In genomic region chrX:118761950-118762725, GRCh38 we compare ENCODE assay signal across 15 cellular contexts. TPM values are rescaled to one million over a fixed set of nuclear protein-coding genes. Genes with fewer than 3 reads are reported as not detected.
DNase-seq lines count a peak whose midpoint lies in the region; ATAC-seq and TF ChIP-seq lines count a peak whose summit lies in the region.
"Had no signal": no experiment of that assay in that cellular context is flagged by ENCODE, and none has a peak within 500 bp of the region (broad histone marks: within the 10 kb centered on the region; RNA-seq: fewer than 3 reads in every experiment).

No MANE protein-coding gene starts in this region.

- H3K27ac ChIP-seq in brain microvascular endothelial cell, result no peak overlapping the region
- H3K27ac ChIP-seq in upper lobe of left lung, result no peak overlapping the region

- POLR2A ChIA-PET in activated CD4-positive, alpha-beta memory T cell treated with anti-CD3 and anti-CD28 coated beads for 36 hours (lab: Charles Lee), result no interaction called here

- in situ Hi-C loops in KBM-7 (cut with MboI; ENCODE audit: low pct_unique_long_range_greater_than_20kb, low sequenced_read_pairs), result no loop called here
- in situ Hi-C loops in brain microvascular endothelial cell (cut with HindIII; ENCODE audit: low pct_ligation_motif_present, low sequenced_read_pairs), result no loop called here

- peak; percentile 12 for TF ChIP-seq CTCF in brain microvascular endothelial cell (IDR thresholded peaks at IDR 0.05; ENCODE audit: low read depth, low read length, missing control alignments)
- TF ChIP-seq CTCF in neural crest cell (conservative IDR thresholded peaks at IDR 0.05), result peak; percentile 54
- TF ChIP-seq CTCF in upper lobe of left lung (IDR thresholded peaks at IDR 0.05), result no peak

- no peaks in the 10 kb centered on the region for H3K4me1 Mint-ChIP-seq in neural crest cell
- no peaks in the 10 kb centered on the region for H3K4me1 Mint-ChIP-seq in activated CD4-positive, alpha-beta memory T cell treated with anti-CD3 and anti-CD28 coated beads for 36 hours (ENCODE audit: low read depth)
- H3K4me1 Mint-ChIP-seq: activated CD4-positive, alpha-beta T cell treated with anti-CD3 and anti-CD28 coated beads, Interleukin-2, amount 10 ng/mL, durations not matched to agents 7 days and 5 days; central memory CD8-positive, alpha-beta T cell had no signal

- H3K9me3 ChIP-seq in upper lobe of left lung, result no peaks in the 10 kb centered on the region

- H3K4me1 ChIP-seq in upper lobe of left lung, result no peaks in the 10 kb centered on the region

- H3K36me3 ChIP-seq in brain microvascular endothelial cell (replicated peaks) (peaks cover 2% of the 10 kb centered on the region), upper lobe of left lung (peaks cover 0 to 5% (median 0%) of the 10 kb centered on the region in 4 donors)

- DNase-seq in NCI-H1092 treated with DMSO at 0.1 percent for 48 hours (lab: John Stamatoyannopoulos, UW) (peak; percentile 1), NCI-H1092 (lab: John Stamatoyannopoulos, UW) (no peak), KBM-7 (peak; percentile 40), brain microvascular endothelial cell (no peak), neural crest cell (ENCODE audit: low read depth, low spot score) (no peak), upper lobe of left lung (no peak), midbrain (lab: John Stamatoyannopoulos, UW) (no peak)
- DNase-seq in activated CD4-positive, alpha-beta memory T cell treated with anti-CD3 and anti-CD28 coated beads for 36 hours, result no peak
- DNase-seq: activated CD4-positive, alpha-beta T cell treated with anti-CD3 and anti-CD28 coated beads, Interleukin-2, amount 10 ng/mL, durations not matched to agents 7 days and 5 days; activated gamma-delta T cell; DMS79 treated with DMSO at 0.1 percent for 48 hours; NCI-H526; stimulated activated CD4-positive, alpha-beta T cell treated with anti-CD3 and anti-CD28 coated beads, Interleukin-1b, Interleukin-23, amount 100 ng/mL, for 48 hours had no signal

- CTCF ChIA-PET in activated CD4-positive, alpha-beta memory T cell treated with anti-CD3 and anti-CD28 coated beads for 36 hours (lab: Charles Lee), result interaction anchor here (1.4 to 1.8 kb wide), 2 partner anchors 45 to 135 kb away, joined by 3 to 10 read pairs; no protein-coding TSS in a partner anchor

- TF ChIP-seq EP300 in upper lobe of left lung (IDR thresholded peaks at IDR 0.05), result no peak

- H3K27me3 ChIP-seq in brain microvascular endothelial cell (replicated peaks) (no peaks in the 10 kb centered on the region), upper lobe of left lung (no peaks in the 10 kb centered on the region)

- no peak overlapping the region for H3K4me3 Mint-ChIP-seq in neural crest cell
- no peak overlapping the region for H3K4me3 Mint-ChIP-seq in activated CD4-positive, alpha-beta memory T cell treated with anti-CD3 and anti-CD28 coated beads for 36 hours
- H3K4me3 Mint-ChIP-seq: activated CD4-positive, alpha-beta T cell treated with anti-CD3 and anti-CD28 coated beads, Interleukin-2, amount 10 ng/mL, durations not matched to agents 7 days and 5 days; central memory CD8-positive, alpha-beta T cell; stimulated activated naive CD8-positive, alpha-beta T cell treated with anti-CD3 and anti-CD28 coated beads, Interleukin-15, Interleukin-2, amounts not matched to agents 100 ng/mL and 50 ng/mL, for 24 hours had no signal

- H3K9me3 Mint-ChIP-seq in neural crest cell, result peaks cover 3% of the 10 kb centered on the region
- H3K9me3 Mint-ChIP-seq in activated CD4-positive, alpha-beta memory T cell treated with anti-CD3 and anti-CD28 coated beads for 36 hours, result no peaks in the 10 kb centered on the region
- H3K9me3 Mint-ChIP-seq: activated CD4-positive, alpha-beta T cell treated with anti-CD3 and anti-CD28 coated beads, Interleukin-2, amount 10 ng/mL, durations not matched to agents 7 days and 5 days; central memory CD8-positive, alpha-beta T cell; stimulated activated naive CD8-positive, alpha-beta T cell treated with anti-CD3 and anti-CD28 coated beads, Interleukin-15, Interleukin-2, amounts not matched to agents 100 ng/mL and 50 ng/mL, for 24 hours had no signal

- no peak overlapping the region for H3K4me3 ChIP-seq in brain microvascular endothelial cell (ENCODE audit: low read depth, low read length)
- H3K4me3 ChIP-seq in upper lobe of left lung, result no peak overlapping the region

- 37 to 73% methylated on average over 3 to 5 of the region's 5 CpGs for WGBS in upper lobe of left lung, 2 donors

- intact Hi-C loops in activated CD4-positive, alpha-beta memory T cell treated with anti-CD3 and anti-CD28 coated beads for 36 hours (cut with micrococcal nuclease), result loop anchor here (1.0 kb wide), 1 partner anchor 45 kb away; no protein-coding TSS in a partner anchor

- H3K36me3 Mint-ChIP-seq in neural crest cell (ENCODE audit: low read depth), result no peaks in the 10 kb centered on the region
- H3K36me3 Mint-ChIP-seq in activated CD4-positive, alpha-beta memory T cell treated with anti-CD3 and anti-CD28 coated beads for 36 hours, result no peaks in the 10 kb centered on the region

- no peak overlapping the region for H3K27ac Mint-ChIP-seq in neural crest cell (ENCODE audit: unreplicated experiment)
- H3K27ac Mint-ChIP-seq in activated CD4-positive, alpha-beta memory T cell treated with anti-CD3 and anti-CD28 coated beads for 36 hours, result no peak overlapping the region
- H3K27ac Mint-ChIP-seq: activated CD4-positive, alpha-beta T cell treated with anti-CD3 and anti-CD28 coated beads, Interleukin-2, amount 10 ng/mL, durations not matched to agents 7 days and 5 days; stimulated activated naive CD8-positive, alpha-beta T cell treated with anti-CD3 and anti-CD28 coated beads, Interleukin-15, Interleukin-2, amounts not matched to agents 100 ng/mL and 50 ng/mL, for 24 hours had no signal

- TF ChIP-seq POLR2A in upper lobe of left lung (IDR thresholded peaks at IDR 0.05), result no peak

- no peaks in the 10 kb centered on the region for H3K27me3 Mint-ChIP-seq in neural crest cell (ENCODE audit: low read depth)
- H3K27me3 Mint-ChIP-seq in activated CD4-positive, alpha-beta memory T cell treated with anti-CD3 and anti-CD28 coated beads for 36 hours, result no peaks in the 10 kb centered on the region
- H3K27me3 Mint-ChIP-seq: stimulated activated naive CD8-positive, alpha-beta T cell treated with anti-CD3 and anti-CD28 coated beads, Interleukin-15, Interleukin-2, amounts not matched to agents 100 ng/mL and 50 ng/mL, for 24 hours had no signal

- ATAC-seq in upper lobe of left lung (ENCODE audit: low FRiP score in 2 of 2), result no peak

RNA-seq across cellular contexts. Expression of gene IL13RA1, which starts 34.7 kb away (rescaled TPM):
- total RNA-seq in neural crest cell (9.9 and 10.2 TPM in 2 replicates), upper lobe of left lung (10 to 100 TPM; 22.4 to 83.3 (median 67.0) TPM)
- total RNA-seq in activated CD4-positive, alpha-beta memory T cell treated with anti-CD3 and anti-CD28 coated beads for 36 hours, result 1 to 10 TPM; 1.5 to 1.9 TPM

Comparison
In these comparisons a context has a peak if more than half of its experiments do, and no peak if none do; other contexts are left out.
1. DNase-seq: peak in NCI-H1092 treated with DMSO at 0.1 percent for 48 hours (single experiment) and KBM-7 (single experiment); none in NCI-H1092 (single experiment), brain microvascular endothelial cell (single experiment), neural crest cell (single experiment), upper lobe of left lung (0 of 2), midbrain (single experiment) and activated CD4-positive, alpha-beta memory T cell treated with anti-CD3 and anti-CD28 coated beads for 36 hours (single experiment).
2. CTCF ChIP-seq: peak in brain microvascular endothelial cell (single experiment) and neural crest cell (single experiment); none in upper lobe of left lung (0 of 6).